Comparison of ENCODE assay signal across 31 cellular contexts in genomic region chr13:91690944-91691343, GRCh38.
"Had no signal": no experiment of that assay in that cellular context is flagged by ENCODE, and none has a peak within 500 bp of the region (broad histone marks: within the 10 kb centered on the region; RNA-seq: fewer than 3 reads in every experiment).

No MANE protein-coding gene starts in this region.

- H3K36me3 ChIP-seq: adrenal gland, brain microvascular endothelial cell, breast epithelium had no signal

- H3K27ac ChIP-seq: adrenal gland, body of pancreas, brain microvascular endothelial cell, breast epithelium, VCaP had no signal

- H3K27me3 ChIP-seq: adrenal gland, body of pancreas, brain microvascular endothelial cell, breast epithelium had no signal

- DNase-seq: activated B cell treated with CpG ODN at 0.5 μM for 24 hours; activated CD4-positive, alpha-beta memory T cell treated with anti-CD3 and anti-CD28 coated beads for 36 hours; activated CD4-positive, alpha-beta T cell treated with anti-CD3 and anti-CD28 coated beads for 4 hours; activated CD4-positive, alpha-beta T cell treated with anti-CD3 and anti-CD28 coated beads, Interleukin-2, amount 10 ng/mL, durations not matched to agents 24 days and 14 days; activated CD4-positive, alpha-beta T cell treated with anti-CD3 and anti-CD28 coated beads, Interleukin-2, amount 50 U/mL, for 1 hour; activated CD4-positive, alpha-beta T cell treated with anti-CD3 and anti-CD28 coated beads, Interleukin-2, amount 50 U/mL, for 4 hours; activated CD4-positive, CD25-positive, alpha-beta regulatory T cell treated with anti-CD3 and anti-CD28 coated beads, Interleukin-2, amount 50 U/mL, for 72 hours; activated CD8-positive, alpha-beta memory T cell treated with anti-CD3 and anti-CD28 coated beads, Interleukin-2, amount 50 U/mL, for 4 hours; activated CD8-positive, alpha-beta T cell treated with anti-CD3 and anti-CD28 coated beads for 36 hours; activated effector memory CD4-positive, alpha-beta T cell treated with anti-CD3 and anti-CD28 coated beads, Interleukin-2, amount 50 U/mL, for 16 hours; activated gamma-delta T cell treated with Interleukin-2 at 50 U/mL for 16 hours; activated naive CD4-positive, alpha-beta T cell; activated naive CD4-positive, alpha-beta T cell treated with anti-CD3 and anti-CD28 coated beads for 36 hours; activated naive CD4-positive, alpha-beta T cell treated with anti-CD3 and anti-CD28 coated beads, Interleukin-2, amount 50 U/mL, for 16 hours; activated naive CD8-positive, alpha-beta T cell treated with anti-CD3 and anti-CD28 coated beads for 36 hours; activated T-cell treated with anti-CD3 and anti-CD28 coated beads for 4 hours; activated T-cell treated with anti-CD3 and anti-CD28 coated beads, Interleukin-2, amount 50 U/mL, for 1 hour; activated T-cell treated with anti-CD3 and anti-CD28 coated beads, Interleukin-2, amount 50 U/mL, for 4 hours; activated T-cell treated with anti-CD3 and anti-CD28 coated beads, Interleukin-2, amount 50 U/mL, for 72 hours; adrenal gland; amniotic stem cell; aorta; body of pancreas; brain microvascular endothelial cell; central memory CD4-positive, alpha-beta T cell; T-helper 2 cell; T-helper 9 cell had no signal

- H3K9me3 ChIP-seq: adrenal gland, body of pancreas, breast epithelium had no signal

- H3K4me1 ChIP-seq: adrenal gland, body of pancreas, breast epithelium had no signal

- H3K4me3 ChIP-seq: adrenal gland, body of pancreas, breast epithelium had no signal

- ATAC-seq: activated CD8-positive, alpha-beta T cell treated with anti-CD3 and anti-CD28 coated beads for 36 hours; activated naive CD4-positive, alpha-beta T cell treated with anti-CD3 and anti-CD28 coated beads, Interleukin-2, amount 50 U/mL, for 72 hours; activated T-cell treated with anti-CD3 and anti-CD28 coated beads, Interleukin-2, amount 50 U/mL, for 4 hours; activated T-cell treated with anti-CD3 and anti-CD28 coated beads, Interleukin-2, amount 50 U/mL, for 72 hours; activated T-helper 17 cell treated with anti-CD3 and anti-CD28 coated beads, Interleukin-2, amount 50 U/mL, for 72 hours; body of pancreas had no signal
